Comparison of ENCODE assay signal across 15 cellular contexts in genomic region chr11:103484545-103484944, GRCh38.
DNase-seq lines count a peak whose midpoint lies in the region; ATAC-seq, FAIRE-seq and TF ChIP-seq lines count a peak whose summit lies in the region.
"Had no signal": no experiment of that assay in that cellular context is flagged by ENCODE, and none has a peak within 500 bp of the region (broad histone marks: within the 10 kb centered on the region; RNA-seq: fewer than 3 reads in every experiment).

No MANE protein-coding gene starts in this region.

- H3K4me3 ChIP-seq in HepG2 (replicated peaks in 1 of 3; ENCODE audit: insufficient read depth in 1 of 3, low read depth in 2 of 3, low read length in 3 of 3) (no peak overlapping the region), right lobe of liver (no peak overlapping the region), PC-3 (ENCODE audit: low read length) (no peak overlapping the region), cardiac fibroblast (replicated peaks in 1 of 2; ENCODE audit: low read depth in 2 of 2, low read length in 2 of 2) (no peak overlapping the region)
- H3K4me3 ChIP-seq: HAP-1 had no signal

- no peaks in the 10 kb centered on the region for H3K36me3 ChIP-seq in HepG2 (replicated peaks in 1 of 2; ENCODE audit: control insufficient read depth in 1 of 2, insufficient read depth in 2 of 2, low read length in 2 of 2)
- no peaks in the 10 kb centered on the region for H3K36me3 ChIP-seq in right lobe of liver
- no peaks in the 10 kb centered on the region for H3K36me3 ChIP-seq in PC-3 (ENCODE audit: low read depth, low read length)
- H3K36me3 ChIP-seq: HAP-1 had no signal

- 0% methylated on average over 2 of the region's 3 CpGs for WGBS in HepG2 (ENCODE audit: low lambda C conversion rate)
- 70% methylated on average over 2 of the region's 3 CpGs for WGBS in right lobe of liver (ENCODE audit: insufficient coverage, low coverage, low lambda C conversion rate, missing lambda C conversion rate)

- H3K9me3 ChIP-seq in HepG2 (ENCODE audit: low read length): no peaks in the 10 kb centered on the region
- no peaks in the 10 kb centered on the region for H3K9me3 ChIP-seq in right lobe of liver
- no peaks in the 10 kb centered on the region for H3K9me3 ChIP-seq in PC-3 (ENCODE audit: low read length)

- intact Hi-C loops in HepG2 (cut with micrococcal nuclease; ENCODE audit: unreplicated experiment): no loop called here
- intact Hi-C loops in right lobe of liver (cut with DNase I): no loop called here
- intact Hi-C loops in PC-3 (cut with micrococcal nuclease): loop anchor here (5.0 kb wide), 1 partner anchor 118 kb away; no protein-coding TSS in a partner anchor

- H3K9ac ChIP-seq in HepG2 (ENCODE audit: insufficient read depth, low read depth, low read length) (no peak overlapping the region), PC-3 (ENCODE audit: low read length) (no peak overlapping the region)

- TF ChIP-seq CTCF in HepG2 (CRISPR knock-in tag; IDR thresholded peaks at IDR 0.05) (no peak), right lobe of liver (IDR thresholded peaks at IDR 0.05) (no peak), PC-3 (conservative IDR thresholded peaks at IDR 0.05; ENCODE audit: low read depth, low read length) (peak; percentile 41; the same call in 1 of the 2 replicates), cardiac fibroblast (IDR thresholded peaks at IDR 0.05; ENCODE audit: low read depth, low read length) (peak; percentile 18)

- FAIRE-seq in HepG2 (lab: Jason Lieb, UNC): no peak
- FAIRE-seq: A204.1 had no signal

- no peaks in the 10 kb centered on the region for H4K20me1 ChIP-seq in HepG2 (ENCODE audit: insufficient read depth, low read length)
- H4K20me1 ChIP-seq in PC-3 (ENCODE audit: low read length): no peaks in the 10 kb centered on the region

- TF ChIP-seq POLR2A in HepG2 (IDR thresholded peaks at IDR 0.05; ENCODE audit: insufficient read depth in 1 of 2, low read depth in 2 of 2, low read length in 2 of 2): no peak
- no peak for TF ChIP-seq POLR2A in right lobe of liver (IDR thresholded peaks at IDR 0.05)

- BruUV-seq in HepG2 (replicated peaks; lab: Mats Ljungman, UMichigan) (no TSS peak), PC-3 (replicated peaks; lab: Mats Ljungman, UMichigan) (no TSS peak)

- no peaks in the 10 kb centered on the region for H3K4me1 ChIP-seq in HepG2 (ENCODE audit: insufficient read depth, low read length)
- no peaks in the 10 kb centered on the region for H3K4me1 ChIP-seq in right lobe of liver
- peaks cover 49% of the 10 kb centered on the region for H3K4me1 ChIP-seq in PC-3 (ENCODE audit: insufficient read depth, low read length)
- H3K4me1 ChIP-seq: HAP-1 had no signal

- ATAC-seq in HepG2 (peak; percentile 35; the same call in 1 of the 3 replicates), right lobe of liver (no peak), PC-3 (no peak)

- peaks cover 5% of the 10 kb centered on the region for H3F3A ChIP-seq in PC-3 (ENCODE audit: low read length, unreplicated experiment)

- DNase-seq in HepG2 (ENCODE audit: low spot score) (no peak), right lobe of liver (no peak), PC-3 (no peak), cardiac fibroblast (ENCODE audit: low read depth in 2 of 2) (peak in 1 of 2 donors; percentile 4), SKM-1 (lab: John Stamatoyannopoulos, UW; ENCODE audit: unreplicated experiment) (no peak), AG08396 (ENCODE audit: low spot score) (no peak), activated T-cell treated with anti-CD3 and anti-CD28 coated beads for 4 hours (no peak)
- DNase-seq: COR-L47, NCI-H1417 treated with DMSO at 0.1 percent for 48 hours, NCI-H2029 treated with DMSO at 0.1 percent for 48 hours, NCI-H510A, NCI-H774, SIG-M5 had no signal

- POLR2A ChIA-PET in HepG2 (lab: Yijun Ruan, JAX) (no interaction called here), PC-3 (lab: Charles Lee; ENCODE audit: unreplicated experiment) (no interaction called here)

- H2AFZ ChIP-seq in HepG2 (ENCODE audit: low read length) (no peak overlapping the region), PC-3 (ENCODE audit: low read length) (no peak overlapping the region)

- H3K9me2 ChIP-seq in PC-3 (replicated peaks; ENCODE audit: low read length): no peaks in the 10 kb centered on the region

- TF ChIP-seq RAD21 in HepG2 (CRISPR knock-in tag; IDR thresholded peaks at IDR 0.05): no peak

- CTCF ChIA-PET in HepG2 (lab: Yijun Ruan, JAX; ENCODE audit: low intra/inter-chr PET ratio, low total read pairs) (no interaction called here), PC-3 (lab: Charles Lee) (no interaction called here)

- H3K4me2 ChIP-seq in HepG2 (ENCODE audit: low read depth, low read length) (no peak overlapping the region), PC-3 (ENCODE audit: low read length) (no peak overlapping the region)

- H3K27me3 ChIP-seq in HepG2 (ENCODE audit: control insufficient read depth in 1 of 2, insufficient read depth in 2 of 2, low read length in 2 of 2) (no peaks in the 10 kb centered on the region), right lobe of liver (no peaks in the 10 kb centered on the region), PC-3 (ENCODE audit: low read length) (no peaks in the 10 kb centered on the region)

- in situ Hi-C loops in HepG2 (cut with HindIII; ENCODE audit: extremely low pct_ligation_motif_present, low pct_unique_long_range_greater_than_20kb): no loop called here

- H3K79me2 ChIP-seq in HepG2 (ENCODE audit: insufficient read depth, low read length) (no peaks in the 10 kb centered on the region), PC-3 (ENCODE audit: low read length) (no peaks in the 10 kb centered on the region)

- H3K27ac ChIP-seq in HepG2 (ENCODE audit: extremely low read length, insufficient read depth, low read length): no peak overlapping the region
- H3K27ac ChIP-seq in right lobe of liver: no peak overlapping the region
- no peak overlapping the region for H3K27ac ChIP-seq in PC-3 (ENCODE audit: low read length)

- TF ChIP-seq EP300 in HepG2 (IDR thresholded peaks at IDR 0.05; ENCODE audit: low read depth in 2 of 2, low read length in 2 of 2): no peak
- TF ChIP-seq EP300 in HepG2 (CRISPR knock-in tag; IDR thresholded peaks at IDR 0.05; ENCODE audit: borderline replicate concordance): no peak

TF ChIP-seq in HepG2, 621 proteins besides CTCF, POLR2A, EP300 and RAD21:
- no peak for TF ChIP-seq ELF3 (CRISPR knock-in tag; IDR thresholded peaks at IDR 0.05)
- TF ChIP-seq ZNF230 (CRISPR knock-in tag; IDR thresholded peaks at IDR 0.05): no peak
- no peak for TF ChIP-seq ZNF691 (CRISPR knock-in tag; IDR thresholded peaks at IDR 0.05; ENCODE audit: borderline replicate concordance, low read depth)
- no peak for TF ChIP-seq ZBTB4 (CRISPR knock-in tag; IDR thresholded peaks at IDR 0.05; ENCODE audit: borderline replicate concordance)
- TF ChIP-seq SKI (IDR thresholded peaks at IDR 0.05; ENCODE audit: partially characterized antibody): no peak
- no peak for TF ChIP-seq ZFP36L1 (CRISPR knock-in tag; IDR thresholded peaks at IDR 0.05)
- no peak for TF ChIP-seq GLMP (CRISPR knock-in tag; IDR thresholded peaks at IDR 0.05; ENCODE audit: borderline replicate concordance)

Comparison
In these comparisons a context has a peak if more than half of its experiments do, and no peak if none do; other contexts are left out.
1. CTCF ChIP-seq: peak in PC-3 (single experiment) and cardiac fibroblast (single experiment); none in HepG2 (single experiment) and right lobe of liver (0 of 4).